Comparison of ENCODE assay signal across 10 cellular contexts in the genomic region with DNA sequence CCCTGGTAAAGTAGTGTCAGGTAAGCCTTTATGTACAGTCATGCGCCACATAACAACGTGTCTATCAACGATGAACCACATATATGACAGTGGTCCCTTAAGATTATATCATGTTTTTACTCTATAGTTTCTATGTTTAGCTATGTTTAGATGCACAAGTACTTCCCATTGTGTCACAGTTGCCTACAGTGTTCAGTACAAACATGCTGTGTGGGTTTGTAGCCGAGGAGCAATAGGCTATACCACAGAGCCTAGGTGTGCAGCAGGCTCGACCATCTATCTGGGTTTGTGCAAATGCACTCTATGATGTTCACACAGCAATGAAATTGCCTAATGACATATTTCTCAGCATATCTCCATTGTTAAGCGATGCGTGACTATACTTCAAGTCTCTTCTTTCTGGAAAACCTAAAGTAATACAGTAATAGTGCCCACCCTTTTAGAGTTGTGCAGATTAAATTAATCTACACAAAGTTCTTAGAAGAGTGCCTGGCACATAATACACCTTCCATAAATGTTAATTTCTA.
A peak's percentile ranks its signal among the peaks of the same experiment; 100 is the strongest.
DNase-seq lines count a peak whose midpoint lies in the region; ATAC-seq, FAIRE-seq and TF ChIP-seq lines count a peak whose summit lies in the region.
"Had no signal": no experiment of that assay in that cellular context is flagged by ENCODE, and none has a peak within 500 bp of the region (broad histone marks: within the 10 kb centered on the region; RNA-seq: fewer than 3 reads in every experiment).

No MANE protein-coding gene starts in this region.

- CTCF ChIA-PET in HepG2 (lab: Yijun Ruan, JAX; ENCODE audit: low intra/inter-chr PET ratio, low total read pairs) = no interaction called here

- POLR2A ChIA-PET in HepG2 (lab: Yijun Ruan, JAX) = no interaction called here

- H3K9me3 ChIP-seq in left ventricle myocardium inferior (replicated peaks) = no peaks in the 10 kb centered on the region
- no peaks in the 10 kb centered on the region for H3K9me3 ChIP-seq in left lung
- H3K9me3 ChIP-seq in uterus = no peaks in the 10 kb centered on the region
- H3K9me3 ChIP-seq in HepG2 (ENCODE audit: low read length) = no peaks in the 10 kb centered on the region

- H3K36me3 ChIP-seq in left ventricle myocardium inferior = peaks cover 26% of the 10 kb centered on the region
- peaks cover 0 to 30% of the 10 kb centered on the region in 2 donors for H3K36me3 ChIP-seq in left lung
- no peaks in the 10 kb centered on the region for H3K36me3 ChIP-seq in uterus
- peaks cover 6 to 15% of the 10 kb centered on the region in 2 experiments; a peak in 4 of 5 replicates for H3K36me3 ChIP-seq in HepG2 (replicated peaks in 1 of 2; ENCODE audit: control insufficient read depth in 1 of 2, insufficient read depth in 2 of 2, low read length in 2 of 2)

- peak overlapping the region; percentile 86 for H3K27ac ChIP-seq in left ventricle myocardium inferior (replicated peaks)
- H3K27ac ChIP-seq in left lung = peak overlapping the region; percentile 63 to 81
- H3K27ac ChIP-seq in uterus = peak overlapping the region; percentile 37 to 42
- H3K27ac ChIP-seq in HepG2 (ENCODE audit: extremely low read length, insufficient read depth, low read length) = no peak overlapping the region

- H4K20me1 ChIP-seq in HepG2 (ENCODE audit: insufficient read depth, low read length) = no peaks in the 10 kb centered on the region

- in situ Hi-C loops in HepG2 (cut with HindIII; ENCODE audit: extremely low pct_ligation_motif_present, low pct_unique_long_range_greater_than_20kb) = no loop called here

- no peak overlapping the region for H3K4me2 ChIP-seq in HepG2 (ENCODE audit: low read depth, low read length)

- no peak overlapping the region for H2AFZ ChIP-seq in HepG2 (ENCODE audit: low read length)

- WGBS in HepG2 (ENCODE audit: low lambda C conversion rate) = 98% methylated on average over 7 of the region's 7 CpGs

- TF ChIP-seq EP300 in HepG2 (IDR thresholded peaks at IDR 0.05; ENCODE audit: low read depth in 2 of 2, low read length in 2 of 2) = no peak
- TF ChIP-seq EP300 in HepG2 (CRISPR knock-in tag; IDR thresholded peaks at IDR 0.05; ENCODE audit: borderline replicate concordance) = no peak

- no peaks in the 10 kb centered on the region for H3K79me2 ChIP-seq in HepG2 (ENCODE audit: insufficient read depth, low read length)

- TF ChIP-seq POLR2A in uterus (IDR thresholded peaks at IDR 0.05) (no peak), HepG2 (IDR thresholded peaks at IDR 0.05; ENCODE audit: insufficient read depth in 1 of 2, low read depth in 2 of 2, low read length in 2 of 2) (no peak)

- intact Hi-C loops in left ventricle myocardium inferior (cut with micrococcal nuclease) = no loop called here
- intact Hi-C loops in Right ventricle myocardium superior (cut with DNase I) = no loop called here
- intact Hi-C loops in left lung (cut with DNase I) = loop anchor here in 1 of 2 donors (5.0 to 10.0 kb wide), 2 partner anchors 59 to 346 kb away; no protein-coding TSS in a partner anchor
- intact Hi-C loops in uterus (cut with DNase I; ENCODE audit: low total_unique reads) = no loop called here
- intact Hi-C loops in HepG2 (cut with micrococcal nuclease; ENCODE audit: unreplicated experiment) = no loop called here

- no peak for DNase-seq in left ventricle myocardium inferior
- no peak for DNase-seq in Right ventricle myocardium superior
- no peak for DNase-seq in left lung
- no peak for DNase-seq in uterus
- DNase-seq in stimulated activated CD4-positive, alpha-beta T cell treated with anti-CD3 and anti-CD28 coated beads, Interleukin-1b, Interleukin-23, amount 100 ng/mL, for 48 hours = no peak
- DNase-seq in HepG2 (ENCODE audit: low spot score) = no peak
- DNase-seq in HTR-8/SVneo (ENCODE audit: insufficient read length, low spot score) = no peak
- DNase-seq: NCI-H524 treated with DMSO at 0.1 percent for 48 hours had no signal

- TF ChIP-seq CTCF in left ventricle myocardium inferior (IDR thresholded peaks at IDR 0.05; ENCODE audit: borderline replicate concordance) (no peak), left lung (IDR thresholded peaks at IDR 0.05) (no peak), uterus (IDR thresholded peaks at IDR 0.05) (no peak), HepG2 (CRISPR knock-in tag; IDR thresholded peaks at IDR 0.05) (no peak)

- ATAC-seq in Right ventricle myocardium superior (ENCODE audit: poor library complexity) (no peak), HG03432 (IDR thresholded peaks at IDR 0.05; ENCODE audit: unreplicated experiment) (peak; percentile 7), left lung (no peak), HepG2 (no peak)
- ATAC-seq: HCT116 had no signal

- FAIRE-seq in HepG2 (lab: Jason Lieb, UNC) (no peak), HTR-8/SVneo (lab: Jason Lieb, UNC) (no peak)

- H3K4me3 ChIP-seq in left ventricle myocardium inferior = no peak overlapping the region
- H3K4me3 ChIP-seq in left lung = no peak overlapping the region
- no peak overlapping the region for H3K4me3 ChIP-seq in uterus
- H3K4me3 ChIP-seq in HepG2 (replicated peaks in 1 of 3; ENCODE audit: insufficient read depth in 1 of 3, low read depth in 2 of 3, low read length in 3 of 3) = no peak overlapping the region

- H3K27me3 ChIP-seq in left ventricle myocardium inferior (ENCODE audit: low read depth) (no peaks in the 10 kb centered on the region), left lung (no peaks in the 10 kb centered on the region), uterus (no peaks in the 10 kb centered on the region), HepG2 (ENCODE audit: control insufficient read depth in 1 of 2, insufficient read depth in 2 of 2, low read length in 2 of 2) (no peaks in the 10 kb centered on the region)

- H3K9ac ChIP-seq in HepG2 (ENCODE audit: insufficient read depth, low read depth, low read length) = no peak overlapping the region

- BruUV-seq in HepG2 (replicated peaks; lab: Mats Ljungman, UMichigan) = no TSS peak

- H3K4me1 ChIP-seq in left ventricle myocardium inferior = peaks cover 67% of the 10 kb centered on the region
- H3K4me1 ChIP-seq in left lung = peaks cover 29 to 49% of the 10 kb centered on the region in 2 donors
- peaks cover 0 to 8% of the 10 kb centered on the region in 2 donors for H3K4me1 ChIP-seq in uterus
- no peaks in the 10 kb centered on the region for H3K4me1 ChIP-seq in HepG2 (ENCODE audit: insufficient read depth, low read length)

- no peak for TF ChIP-seq RAD21 in HepG2 (CRISPR knock-in tag; IDR thresholded peaks at IDR 0.05)

TF ChIP-seq in HepG2, 621 proteins besides CTCF, POLR2A, EP300 and RAD21:
- TF ChIP-seq, protein P1, sequence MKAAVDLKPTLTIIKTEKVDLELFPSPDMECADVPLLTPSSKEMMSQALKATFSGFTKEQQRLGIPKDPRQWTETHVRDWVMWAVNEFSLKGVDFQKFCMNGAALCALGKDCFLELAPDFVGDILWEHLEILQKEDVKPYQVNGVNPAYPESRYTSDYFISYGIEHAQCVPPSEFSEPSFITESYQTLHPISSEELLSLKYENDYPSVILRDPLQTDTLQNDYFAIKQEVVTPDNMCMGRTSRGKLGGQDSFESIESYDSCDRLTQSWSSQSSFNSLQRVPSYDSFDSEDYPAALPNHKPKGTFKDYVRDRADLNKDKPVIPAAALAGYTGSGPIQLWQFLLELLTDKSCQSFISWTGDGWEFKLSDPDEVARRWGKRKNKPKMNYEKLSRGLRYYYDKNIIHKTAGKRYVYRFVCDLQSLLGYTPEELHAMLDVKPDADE (CRISPR knock-in tag; IDR thresholded peaks at IDR 0.05) = no peak
- TF ChIP-seq POGZ (CRISPR knock-in tag; IDR thresholded peaks at IDR 0.05) (no peak), ZNF660 (CRISPR knock-in tag; IDR thresholded peaks at IDR 0.05; ENCODE audit: borderline replicate concordance, low read depth) (no peak), SPEN (CRISPR knock-in tag; IDR thresholded peaks at IDR 0.05; ENCODE audit: low read depth) (no peak), ZNF547 (CRISPR knock-in tag; IDR thresholded peaks at IDR 0.05) (no peak), POLR2G (IDR thresholded peaks at IDR 0.05; ENCODE audit: low read depth, low read length) (no peak), ZNF672 (CRISPR knock-in tag; IDR thresholded peaks at IDR 0.05) (no peak), GTF3A (CRISPR knock-in tag; conservative IDR thresholded peaks at IDR 0.05) (no peak), RFX5 (IDR thresholded peaks at IDR 0.05; ENCODE audit: low read depth, low read length) (no peak)
TF ChIP-seq in HepG2: peak in this region for 0.
